21 cellular contexts compared by ENCODE assay signal in the genomic region with DNA sequence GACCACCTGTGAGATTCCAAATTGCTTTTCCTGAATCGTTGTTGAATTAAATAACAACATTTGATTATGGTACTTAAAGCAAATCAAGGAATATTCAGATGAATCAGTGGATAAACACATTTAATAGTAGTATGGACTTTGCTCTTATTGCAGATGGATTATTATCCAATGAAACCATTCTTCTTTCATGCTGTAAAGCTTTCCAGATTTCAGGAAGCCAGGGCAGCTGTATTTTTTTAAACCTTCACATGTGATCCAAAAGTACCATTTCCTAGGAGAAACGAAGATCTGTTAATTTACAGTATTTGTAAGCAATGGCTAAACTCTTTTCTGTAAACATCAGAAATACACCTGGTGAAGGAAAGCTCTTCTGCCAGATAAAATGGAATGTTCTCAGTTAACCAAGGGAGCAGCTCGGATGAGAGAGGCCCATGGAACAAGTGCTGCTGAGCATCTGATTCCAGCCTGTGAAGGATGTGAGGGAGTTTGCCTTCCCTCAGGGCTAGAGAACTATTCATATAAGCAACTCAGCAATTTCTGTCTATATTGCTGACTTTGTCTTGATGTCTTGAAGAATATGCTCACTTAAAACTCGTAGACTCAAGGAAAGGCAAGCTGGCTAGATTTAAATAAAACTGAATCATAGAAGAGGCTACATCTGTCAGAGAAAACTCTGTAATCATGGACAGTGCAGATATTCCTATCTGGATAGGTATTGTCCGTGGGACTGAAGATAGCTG.
"Had no signal": no experiment of that assay in that cellular context is flagged by ENCODE, and none has a peak within 500 bp of the region (broad histone marks: within the 10 kb centered on the region; RNA-seq: fewer than 3 reads in every experiment).

No MANE protein-coding gene starts in this region.

- H3K4me3 ChIP-seq: body of pancreas, lung, psoas muscle, suprapubic skin, upper lobe of right lung had no signal

- DNase-seq: activated CD4-positive, alpha-beta T cell treated with anti-CD3 and anti-CD28 coated beads, Interleukin-2, amount 50 U/mL, for 48 hours; activated CD4-positive, CD25-positive, alpha-beta regulatory T cell treated with anti-CD3 and anti-CD28 coated beads, Interleukin-2, amount 50 U/mL, for 72 hours; activated CD8-positive, alpha-beta memory T cell treated with anti-CD3 and anti-CD28 coated beads, Interleukin-2, amount 10 ng/mL, durations not matched to agents 7 days and 5 days; activated effector memory CD4-positive, alpha-beta T cell treated with anti-CD3 and anti-CD28 coated beads, Interleukin-2, amount 50 U/mL, for 16 hours; activated T-cell treated with anti-CD3 and anti-CD28 coated beads, Interleukin-2, amount 50 U/mL, for 24 hours; amniotic stem cell; body of pancreas; cortex of kidney; effector memory CD4-positive, alpha-beta T cell; erythroblast; natural killer cell; occipital lobe; psoas muscle; stimulated activated CD4-positive, alpha-beta T cell treated with anti-CD3 and anti-CD28 coated beads, Interleukin-2, amount 100 ng/mL, for 24 hours; stimulated activated naive CD8-positive, alpha-beta T cell treated with anti-CD3 and anti-CD28 coated beads, Interleukin-15, Interleukin-2, amounts not matched to agents 100 U/mL and 50 U/mL, for 24 hours; T-helper 2 cell; upper lobe of right lung had no signal

- H3K27me3 ChIP-seq: body of pancreas, suprapubic skin, upper lobe of right lung had no signal

- H3K27ac ChIP-seq: psoas muscle, suprapubic skin, upper lobe of right lung had no signal

- H3K9me3 ChIP-seq: body of pancreas, psoas muscle, suprapubic skin, upper lobe of right lung had no signal

- H3K4me1 ChIP-seq: body of pancreas had no signal

- H3K36me3 ChIP-seq: suprapubic skin, upper lobe of right lung had no signal

- ATAC-seq: activated CD8-positive, alpha-beta memory T cell treated with anti-CD3 and anti-CD28 coated beads, Interleukin-2, amount 10 ng/mL, durations not matched to agents 7 days and 5 days; activated naive CD4-positive, alpha-beta T cell treated with anti-CD3 and anti-CD28 coated beads, Interleukin-2, amount 50 U/mL, for 72 hours; body of pancreas; natural killer cell; psoas muscle; sciatic nerve; stimulated activated naive CD8-positive, alpha-beta T cell treated with anti-CD3 and anti-CD28 coated beads, Interleukin-15, Interleukin-2, amounts not matched to agents 100 U/mL and 50 U/mL, for 24 hours; upper lobe of right lung had no signal
